Comparison of ENCODE assay signal across 23 cellular contexts in the genomic region with DNA sequence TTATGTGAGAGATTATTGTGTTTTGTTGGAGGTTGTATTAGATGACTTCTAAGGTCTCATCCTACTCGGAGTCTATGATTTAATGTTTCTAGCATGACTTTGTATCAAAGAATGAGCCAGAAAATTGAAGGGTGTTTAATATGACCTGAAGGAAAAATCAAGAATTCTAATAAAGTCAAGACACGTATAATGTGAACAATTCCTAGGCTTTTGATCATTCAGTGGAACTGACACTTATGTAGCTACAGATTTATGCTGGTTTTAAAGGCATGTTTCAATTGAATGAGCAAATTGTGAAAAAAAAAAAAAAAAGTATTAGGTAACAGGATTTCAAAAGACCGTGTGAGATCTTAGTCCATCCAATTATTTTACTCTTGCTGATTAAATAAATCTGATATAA.
"Had no signal": no experiment of that assay in that cellular context is flagged by ENCODE, and none has a peak within 500 bp of the region (broad histone marks: within the 10 kb centered on the region; RNA-seq: fewer than 3 reads in every experiment).

No MANE protein-coding gene starts in this region.

- H3K27me3 ChIP-seq: dorsolateral prefrontal cortex, esophagus squamous epithelium, gastrocnemius medialis, heart right ventricle, left lung had no signal

- H3K36me3 ChIP-seq: esophagus squamous epithelium, gastrocnemius medialis, heart right ventricle, left lung, lower lobe of right lung had no signal

- H3K27ac ChIP-seq: coronary artery, dorsolateral prefrontal cortex, epithelial cell of prostate, esophagus squamous epithelium, gastrocnemius medialis, heart right ventricle, left lung, lower lobe of right lung had no signal

- H3K4me1 ChIP-seq: esophagus squamous epithelium, gastrocnemius medialis, heart right ventricle, left lung, lower lobe of right lung had no signal

- DNase-seq: dermis blood vessel endothelial cell; dorsolateral prefrontal cortex; effector CD4-positive, alpha-beta T cell; effector memory CD4-positive, alpha-beta T cell; erythroblast; esophagus squamous epithelium; foreskin fibroblast; foreskin melanocyte; gastrocnemius medialis; glutamatergic neuron; head of caudate nucleus; heart right ventricle; hippocampal formation; left colon; left lung; left ventricle myocardium superior; lower lobe of right lung; mesenchymal stem cell; mucosa of descending colon; naive B cell had no signal

- H3K9me3 ChIP-seq: esophagus squamous epithelium, gastrocnemius medialis, heart right ventricle, left lung, lower lobe of right lung, mucosa of descending colon had no signal

- ATAC-seq: esophagus mucosa, gastrocnemius medialis, heart right ventricle, left colon, left lung, left ventricle myocardium superior, lower lobe of right lung, mucosa of descending colon had no signal

- H3K4me3 ChIP-seq: coronary artery, dorsolateral prefrontal cortex, esophagus squamous epithelium, gastrocnemius medialis, heart right ventricle, left lung, lower lobe of right lung, mucosa of descending colon had no signal
